Comparison of ENCODE assay signal across 31 cellular contexts in the genomic region with DNA sequence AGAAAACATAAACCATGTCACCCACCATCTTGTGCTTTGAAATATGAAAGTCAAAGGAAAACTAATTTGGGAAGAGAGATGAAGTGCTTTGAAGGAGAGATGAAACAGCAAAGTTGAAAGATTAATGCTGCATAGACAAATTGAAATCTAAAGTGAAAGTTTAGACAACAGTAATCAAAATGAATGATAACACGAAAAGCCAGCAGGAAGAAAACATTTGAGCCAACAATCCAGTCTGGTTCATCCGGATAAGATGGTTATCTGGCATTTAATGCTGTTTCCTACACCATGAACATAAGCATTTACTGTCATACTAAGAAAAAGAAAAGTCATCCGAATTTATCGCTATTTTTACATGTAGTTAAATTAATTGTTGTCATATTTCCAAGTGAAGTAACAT. TPM values are rescaled to one million over a fixed set of nuclear protein-coding genes. Genes with fewer than 3 reads are reported as not detected.
"Had no signal": no experiment of that assay in that cellular context is flagged by ENCODE, and none has a peak within 500 bp of the region (broad histone marks: within the 10 kb centered on the region; RNA-seq: fewer than 3 reads in every experiment).

No MANE protein-coding gene starts in this region.

- H3K27me3 ChIP-seq: breast epithelium had no signal

- H3K27ac ChIP-seq: breast epithelium had no signal

- FAIRE-seq: RCC 7860, TTC549 had no signal

- DNase-seq: activated B cell treated with CpG ODN at 0.5 μM for 24 hours; activated CD4-positive, alpha-beta T cell treated with anti-CD3 and anti-CD28 coated beads for 1 hour; activated CD4-positive, alpha-beta T cell treated with anti-CD3 and anti-CD28 coated beads, Interleukin-2, amount 10 ng/mL, durations not matched to agents 24 days and 14 days; activated CD4-positive, alpha-beta T cell treated with anti-CD3 and anti-CD28 coated beads, Interleukin-2, amount 50 U/mL, for 48 hours; activated CD8-positive, alpha-beta memory T cell treated with anti-CD3 and anti-CD28 coated beads, Interleukin-2, amount 10 ng/mL, durations not matched to agents 7 days and 5 days; activated effector memory CD4-positive, alpha-beta T cell treated with Interleukin-2 at 50 U/mL for 16 hours; activated naive CD4-positive, alpha-beta T cell; activated T-cell treated with anti-CD3 and anti-CD28 coated beads, Interleukin-2, amount 50 U/mL, for 24 hours; aorta; caudate nucleus; MG63; MV-4-11; NCI-H1092 treated with DMSO at 0.1 percent for 48 hours; NCI-H1436; NCI-H1694 treated with DMSO at 0.1 percent for 48 hours; NCI-H2029 treated with DMSO at 0.1 percent for 48 hours; NCI-H345; NCI-H510A; NCI-H526 treated with DMSO at 0.1 percent for 48 hours; NCI-H82; NK-92 treated with Interleukin-12 subunit alpha and Interleukin-12 subunit beta, amount 100 ng/mL, for 24 hours; SHP77 treated with DMSO at 0.1 percent for 48 hours; T-cell; T-helper 2 cell; T1000 had no signal

- H3K9me3 Mint-ChIP-seq: activated B cell treated with CpG ODN at 0.5 μM for 24 hours; activated CD4-positive, alpha-beta T cell treated with anti-CD3 and anti-CD28 coated beads, Interleukin-2, amount 10 ng/mL, durations not matched to agents 24 days and 14 days; activated naive CD4-positive, alpha-beta T cell treated with anti-CD3 and anti-CD28 coated beads, Interleukin-2, amount 50 U/mL, for 24 hours; activated T-cell treated with anti-CD3 and anti-CD28 coated beads, Interleukin-2, amount 50 U/mL, for 24 hours; activated T-helper 1 cell treated with anti-CD3 and anti-CD28 coated beads, Interleukin-12 subunit alpha, Interleukin-12 subunit beta, Interleukin-2, Interleukin-4 antibody, amounts not matched to agents 30 ng/mL and 10 ng/mL and 1 ng/mL, durations not matched to agents 14 hours and 24 hours and 36 hours; T-cell had no signal

- ATAC-seq: activated CD8-positive, alpha-beta memory T cell treated with anti-CD3 and anti-CD28 coated beads, Interleukin-2, amount 10 ng/mL, durations not matched to agents 7 days and 5 days; T-cell had no signal

- H3K36me3 ChIP-seq: breast epithelium, MG63 had no signal

- H3K4me1 ChIP-seq: breast epithelium had no signal

- H3K4me3 Mint-ChIP-seq: activated B cell treated with CpG ODN at 0.5 μM for 24 hours; activated CD4-positive, alpha-beta T cell treated with anti-CD3 and anti-CD28 coated beads, Interleukin-2, amount 10 ng/mL, durations not matched to agents 24 days and 14 days; activated CD8-positive, alpha-beta memory T cell treated with anti-CD3 and anti-CD28 coated beads, Interleukin-2, amount 10 ng/mL, durations not matched to agents 7 days and 5 days; activated naive CD4-positive, alpha-beta T cell treated with anti-CD3 and anti-CD28 coated beads, Interleukin-2, amount 50 U/mL, for 24 hours; activated T-cell treated with anti-CD3 and anti-CD28 coated beads, Interleukin-2, amount 50 U/mL, for 24 hours; activated T-helper 1 cell treated with anti-CD3 and anti-CD28 coated beads, Interleukin-12 subunit alpha, Interleukin-12 subunit beta, Interleukin-2, Interleukin-4 antibody, amounts not matched to agents 30 ng/mL and 10 ng/mL and 1 ng/mL, durations not matched to agents 14 hours and 24 hours and 36 hours; T-cell had no signal

- H3K4me3 ChIP-seq: breast epithelium, MG63 had no signal

- H3K27ac Mint-ChIP-seq: activated B cell treated with CpG ODN at 0.5 μM for 24 hours; activated CD4-positive, alpha-beta T cell treated with anti-CD3 and anti-CD28 coated beads, Interleukin-2, amount 10 ng/mL, durations not matched to agents 24 days and 14 days; activated CD8-positive, alpha-beta memory T cell treated with anti-CD3 and anti-CD28 coated beads, Interleukin-2, amount 10 ng/mL, durations not matched to agents 7 days and 5 days; activated naive CD4-positive, alpha-beta T cell treated with anti-CD3 and anti-CD28 coated beads, Interleukin-2, amount 50 U/mL, for 24 hours; activated T-cell treated with anti-CD3 and anti-CD28 coated beads, Interleukin-2, amount 50 U/mL, for 24 hours; activated T-helper 1 cell treated with anti-CD3 and anti-CD28 coated beads, Interleukin-12 subunit alpha, Interleukin-12 subunit beta, Interleukin-2, Interleukin-4 antibody, amounts not matched to agents 30 ng/mL and 10 ng/mL and 1 ng/mL, durations not matched to agents 14 hours and 24 hours and 36 hours; T-cell had no signal

- H3K9me3 ChIP-seq: breast epithelium, MG63 had no signal

- H3K4me1 Mint-ChIP-seq: activated CD4-positive, alpha-beta T cell treated with anti-CD3 and anti-CD28 coated beads, Interleukin-2, amount 10 ng/mL, durations not matched to agents 24 days and 14 days; activated CD8-positive, alpha-beta memory T cell treated with anti-CD3 and anti-CD28 coated beads, Interleukin-2, amount 10 ng/mL, durations not matched to agents 7 days and 5 days; activated naive CD4-positive, alpha-beta T cell treated with anti-CD3 and anti-CD28 coated beads, Interleukin-2, amount 50 U/mL, for 24 hours; T-cell had no signal

- H3K36me3 Mint-ChIP-seq: activated CD8-positive, alpha-beta memory T cell treated with anti-CD3 and anti-CD28 coated beads, Interleukin-2, amount 10 ng/mL, durations not matched to agents 7 days and 5 days; activated naive CD4-positive, alpha-beta T cell treated with anti-CD3 and anti-CD28 coated beads, Interleukin-2, amount 50 U/mL, for 24 hours; T-cell had no signal

RNA-seq across cellular contexts. Expression of a gene that starts 0.6 kb away (rescaled TPM):
- total RNA-seq: activated B cell treated with CpG ODN at 0.5 μM for 24 hours; activated CD4-positive, alpha-beta T cell treated with anti-CD3 and anti-CD28 coated beads, Interleukin-2, amount 10 ng/mL, durations not matched to agents 24 days and 14 days; activated CD8-positive, alpha-beta memory T cell treated with anti-CD3 and anti-CD28 coated beads, Interleukin-2, amount 10 ng/mL, durations not matched to agents 7 days and 5 days; activated T-helper 1 cell treated with anti-CD3 and anti-CD28 coated beads, Interleukin-12 subunit alpha, Interleukin-12 subunit beta, Interleukin-2, Interleukin-4 antibody, amounts not matched to agents 30 ng/mL and 10 ng/mL and 1 ng/mL, durations not matched to agents 14 hours and 24 hours and 36 hours; aorta; breast epithelium; SK-MEL-5; T-cell had no signal
- polyA plus RNA-seq: aorta had no signal
